9 cellular contexts compared by ENCODE assay signal in genomic region chr1:146039844-146040194, GRCh38. TPM values are rescaled to one million over a fixed set of nuclear protein-coding genes. Genes with fewer than 3 reads are reported as not detected.
DNase-seq lines count a peak whose midpoint lies in the region; ATAC-seq, FAIRE-seq and TF ChIP-seq lines count a peak whose summit lies in the region.
"Had no signal": no experiment of that assay in that cellular context is flagged by ENCODE, and none has a peak within 500 bp of the region (broad histone marks: within the 10 kb centered on the region; RNA-seq: fewer than 3 reads in every experiment).

No MANE protein-coding gene starts in this region.

- H3K9ac ChIP-seq in K562 (ENCODE audit: insufficient read depth in 1 of 2, low read depth in 2 of 2, low read length in 2 of 2): peak overlapping the region; percentile 70 to 95; a peak in 3 of 4 replicates

- FAIRE-seq in K562 (lab: Jason Lieb, UNC): no peak
- FAIRE-seq: colon had no signal

- intact Hi-C loops in K562 (cut with micrococcal nuclease): no loop called here
- intact Hi-C loops in activated T-helper 2 cell treated with anti-CD3 and anti-CD28 coated beads, Interferon-gamma antibody, Interleukin-2, Interleukin-4, amounts not matched to agents 10 μg/mL and 5 μg/mL and 100 μg/mL, durations not matched to agents 14 hours and 24 hours and 36 hours (cut with micrococcal nuclease): loop anchor here (2.0 kb wide), 1 partner anchor 75 kb away; the partner anchor contains the start of genes ANKRD34A and POLR3GL

- H3K27me3 ChIP-seq in BE2C (no peaks in the 10 kb centered on the region), MG63 (no peaks in the 10 kb centered on the region), K562 (ENCODE audit: control insufficient read depth in 2 of 2, insufficient read depth in 2 of 2, low read length in 2 of 2) (no peaks in the 10 kb centered on the region)

- H3K27ac Mint-ChIP-seq in neural crest cell (ENCODE audit: unreplicated experiment): no peak overlapping the region
- H3K27ac Mint-ChIP-seq in activated T-helper 2 cell treated with anti-CD3 and anti-CD28 coated beads, Interferon-gamma antibody, Interleukin-2, Interleukin-4, amounts not matched to agents 10 μg/mL and 5 μg/mL and 100 μg/mL, durations not matched to agents 14 hours and 24 hours and 36 hours: no peak overlapping the region

- H3K4me3 ChIP-seq in BE2C (ENCODE audit: low read depth, low read length): peak overlapping the region; percentile 93; the same call in 1 of the 2 replicates
- H3K4me3 ChIP-seq in MG63: peak overlapping the region; percentile 88
- H3K4me3 ChIP-seq in K562: peak overlapping the region; percentile 78

- H2AFZ ChIP-seq in K562 (ENCODE audit: low read depth, low read length): peak overlapping the region; percentile 86

- peak overlapping the region; percentile 99 for H3K4me2 ChIP-seq in K562 (ENCODE audit: insufficient read depth, low read length)

- H3K9me3 Mint-ChIP-seq in neural crest cell: peaks cover 12% of the 10 kb centered on the region
- H3K9me3 Mint-ChIP-seq in activated T-helper 2 cell treated with anti-CD3 and anti-CD28 coated beads, Interferon-gamma antibody, Interleukin-2, Interleukin-4, amounts not matched to agents 10 μg/mL and 5 μg/mL and 100 μg/mL, durations not matched to agents 14 hours and 24 hours and 36 hours: no peaks in the 10 kb centered on the region

- H4K20me1 ChIP-seq in K562 (replicated peaks; ENCODE audit: control insufficient read depth, insufficient read depth, low read length): no peaks in the 10 kb centered on the region

- DNase-seq in BE2C: no peak
- DNase-seq in MG63: no peak
- DNase-seq in K562 (ENCODE audit: extremely low read depth in 1 of 4, low spot score in 3 of 4): peak in 1 of 4 experiments; percentile 25
- DNase-seq in neural crest cell (ENCODE audit: low read depth, low spot score): no peak
- DNase-seq in NCI-H524 treated with DMSO at 0.1 percent for 48 hours (lab: John Stamatoyannopoulos, UW): no peak
- no peak for DNase-seq in activated T-helper 2 cell treated with anti-CD3 and anti-CD28 coated beads, Interferon-gamma antibody, Interleukin-2, Interleukin-4, amounts not matched to agents 10 μg/mL and 5 μg/mL and 100 μg/mL, durations not matched to agents 14 hours and 24 hours and 36 hours (ENCODE audit: low spot score)
- no peak for DNase-seq in GM10266 (ENCODE audit: extremely low spot score)

- no TSS peak for BruUV-seq in K562 (replicated peaks; lab: Mats Ljungman, UMichigan)

- H3K27me3 Mint-ChIP-seq in neural crest cell (ENCODE audit: low read depth): peaks cover 40% of the 10 kb centered on the region
- H3K27me3 Mint-ChIP-seq in activated T-helper 2 cell treated with anti-CD3 and anti-CD28 coated beads, Interferon-gamma antibody, Interleukin-2, Interleukin-4, amounts not matched to agents 10 μg/mL and 5 μg/mL and 100 μg/mL, durations not matched to agents 14 hours and 24 hours and 36 hours (ENCODE audit: low read depth): peaks cover 7% of the 10 kb centered on the region

- in situ Hi-C loops in K562 (cut with MboI): loop anchor here (25.0 kb wide), 2 partner anchors 272 to 703 kb away; no protein-coding TSS in a partner anchor

- peaks cover 17% of the 10 kb centered on the region for H3K36me3 Mint-ChIP-seq in neural crest cell (ENCODE audit: low read depth)
- no peaks in the 10 kb centered on the region for H3K36me3 Mint-ChIP-seq in activated T-helper 2 cell treated with anti-CD3 and anti-CD28 coated beads, Interferon-gamma antibody, Interleukin-2, Interleukin-4, amounts not matched to agents 10 μg/mL and 5 μg/mL and 100 μg/mL, durations not matched to agents 14 hours and 24 hours and 36 hours (ENCODE audit: low read depth)

- H3K9me1 ChIP-seq in K562 (ENCODE audit: control insufficient read depth, insufficient read depth, low read length): no peaks in the 10 kb centered on the region

- peaks cover 40% of the 10 kb centered on the region for H3K4me1 Mint-ChIP-seq in neural crest cell
- H3K4me1 Mint-ChIP-seq in activated T-helper 2 cell treated with anti-CD3 and anti-CD28 coated beads, Interferon-gamma antibody, Interleukin-2, Interleukin-4, amounts not matched to agents 10 μg/mL and 5 μg/mL and 100 μg/mL, durations not matched to agents 14 hours and 24 hours and 36 hours (ENCODE audit: low read depth): peaks cover 35% of the 10 kb centered on the region

- H3K27ac ChIP-seq in K562 (ENCODE audit: extremely low read depth, low read depth, low read length): peak overlapping the region; percentile 96; the same call in 1 of the 3 replicates

- TF ChIP-seq CTCF in BE2C (IDR thresholded peaks at IDR 0.05; ENCODE audit: low read depth, low read length) (no peak), K562 (IDR thresholded peaks at IDR 0.05 in 2 of 3, conservative IDR thresholded peaks at IDR 0.05 in 1 of 3; ENCODE audit: insufficient read depth in 2 of 3, low read depth in 1 of 3, low read length in 3 of 3) (no peak), neural crest cell (conservative IDR thresholded peaks at IDR 0.05) (no peak), GM10266 (IDR thresholded peaks at IDR 0.05; ENCODE audit: control insufficient read depth, insufficient read depth, low read depth, missing control alignments) (no peak)

- no peak for TF ChIP-seq EP300 in K562 (IDR thresholded peaks at IDR 0.05; ENCODE audit: low read length)

- POLR2A ChIA-PET in K562 (lab: Yijun Ruan, JAX): interaction anchor here (0.9 to 7.7 kb wide), 8 partner anchors 9 to 82 kb away, joined by 3 to 183 read pairs (median 4); partner anchors contain the start of genes HJV and LIX1L

- H3K4me1 ChIP-seq in BE2C: no peaks in the 10 kb centered on the region
- H3K4me1 ChIP-seq in K562 (replicated peaks in 1 of 2; ENCODE audit: control insufficient read depth in 2 of 2, insufficient read depth in 2 of 2, low read length in 2 of 2): peaks cover 1 to 3% of the 10 kb centered on the region in 2 experiments; a peak in 3 of 5 replicates

- peak overlapping the region; percentile 99 for H3K4me3 Mint-ChIP-seq in neural crest cell
- no peak overlapping the region for H3K4me3 Mint-ChIP-seq in activated T-helper 2 cell treated with anti-CD3 and anti-CD28 coated beads, Interferon-gamma antibody, Interleukin-2, Interleukin-4, amounts not matched to agents 10 μg/mL and 5 μg/mL and 100 μg/mL, durations not matched to agents 14 hours and 24 hours and 36 hours (ENCODE audit: low read depth)

- H3K9me3 ChIP-seq in BE2C: no peaks in the 10 kb centered on the region
- H3K9me3 ChIP-seq in MG63: no peaks in the 10 kb centered on the region
- no peaks in the 10 kb centered on the region for H3K9me3 ChIP-seq in K562 (replicated peaks; ENCODE audit: control insufficient read depth, insufficient read depth, low read depth, low read length)

- CTCF ChIA-PET in K562 (lab: Yijun Ruan, JAX; ENCODE audit: low intra/inter-chr PET ratio): no interaction called here

- WGBS in K562 (ENCODE audit: insufficient coverage, low coverage, missing lambda C conversion rate): 31% methylated on average over 9 of the region's 9 CpGs

- TF ChIP-seq POLR2A in K562 (conservative IDR thresholded peaks at IDR 0.05): no peak

- TF ChIP-seq RAD21 in K562 (CRISPR knock-in tag; conservative IDR thresholded peaks at IDR 0.05 in 1 of 2, IDR thresholded peaks at IDR 0.05 in 1 of 2): no peak

- H3K79me2 ChIP-seq in K562 (ENCODE audit: control insufficient read depth, insufficient read depth, low read length): no peaks in the 10 kb centered on the region

- H3K36me3 ChIP-seq in BE2C: no peaks in the 10 kb centered on the region
- no peaks in the 10 kb centered on the region for H3K36me3 ChIP-seq in MG63
- H3K36me3 ChIP-seq in K562 (ENCODE audit: control insufficient read depth, insufficient read depth, low read length): no peaks in the 10 kb centered on the region

- ATAC-seq in K562 (no peak), GM18909 (IDR thresholded peaks at IDR 0.05; ENCODE audit: poor library complexity, unreplicated experiment) (no peak)

RNA-seq across cellular contexts. Expression of gene HJV, which starts 18.3 kb away (rescaled TPM):
- polyA plus RNA-seq in BE2C (2012; ENCODE audit: insufficient read depth, insufficient read length, low read depth): not detected
- not detected in 2 replicates for total RNA-seq in MG63 (2014; rRNA removed; shearing (Covaris generic); ENCODE audit: low replicate concordance)
- 6.4 and 7.7 TPM in 2 replicates for total RNA-seq in K562 (2011; cell fraction: chromatin; rRNA removed; ENCODE audit: low replicate concordance)
- 5.4 and 7.8 TPM in 2 replicates for total RNA-seq in K562 (2011; cell fraction: nucleolus; rRNA removed)
- total RNA-seq in K562 (2011; cell fraction: nucleoplasm; rRNA removed): 6.4 and 6.9 TPM in 2 replicates
- total RNA-seq in K562 (2014; rRNA removed) (1.1 and 2.5 TPM in 2 replicates), K562 (2014; rRNA removed; fragmentation: Illumina TruSeq; extraction: Trizol) (2.1 and 3.3 TPM in 2 replicates), K562 (2015; rRNA removed; fragmentation: Illumina TruSeq; extraction: Trizol) (1.9 and 2.9 TPM in 2 replicates), K562 (2021) (2.1 and 2.9 TPM in 2 replicates), neural crest cell (not detected in 2 replicates)
- polyA plus RNA-seq in K562 (2011; rRNA removed) (3.2 and 6.6 TPM in 2 replicates), K562 (2014; fragmentation: Illumina TruSeq; extraction: Trizol) (2.7 and 3.0 TPM in 2 replicates), K562 (2014; fragmentation: Nextera tagmentation; extraction: Ambion mirVana) (1 to 10 TPM; 1.0 to 1.3 TPM), K562 (2014; rRNA removed) (2.4 and 5.5 TPM in 2 replicates)
- polyA plus RNA-seq in K562 (2011; cell fraction: cytosol; rRNA removed): 3.0 and 4.6 TPM in 2 replicates
- polyA plus RNA-seq in K562 (2011; cell fraction: nucleus; rRNA removed): 3.7 and 5.5 TPM in 2 replicates
- 2.9 and 4.8 TPM in 2 replicates for polyA plus RNA-seq in K562 (2012)
- polyA minus RNA-seq in K562 (2011; rRNA and poly(A)+ RNA removed): 4.3 and 4.5 TPM in 2 replicates
- polyA minus RNA-seq in K562 (2011; cell fraction: cytosol; rRNA and poly(A)+ RNA removed): 0.73 and 2.8 TPM in 2 replicates
- polyA minus RNA-seq in K562 (2011; cell fraction: nucleus; rRNA and poly(A)+ RNA removed): 2.3 and 2.7 TPM in 2 replicates
- not detected in 2 replicates for total RNA-seq in activated T-helper 2 cell treated with anti-CD3 and anti-CD28 coated beads, Interferon-gamma antibody, Interleukin-2, Interleukin-4, amounts not matched to agents 10 μg/mL and 5 μg/mL and 100 μg/mL, durations not matched to agents 14 hours and 24 hours and 36 hours

RNA-seq across cellular contexts. Expression of gene TXNIP, which starts 43.4 kb away (rescaled TPM):
- polyA plus RNA-seq in BE2C (2012; ENCODE audit: insufficient read depth, insufficient read length, low read depth): 13.2 TPM
- 20.4 and 20.6 TPM in 2 replicates for total RNA-seq in MG63 (2014; rRNA removed; shearing (Covaris generic); ENCODE audit: low replicate concordance)
- 1,167 and 1,393 TPM in 2 replicates for total RNA-seq in K562 (2011; cell fraction: chromatin; rRNA removed; ENCODE audit: low replicate concordance)
- 716 and 782 TPM in 2 replicates for total RNA-seq in K562 (2011; cell fraction: nucleolus; rRNA removed)
- total RNA-seq in K562 (2011; cell fraction: nucleoplasm; rRNA removed): 756 and 864 TPM in 2 replicates
- total RNA-seq in K562 (2014; rRNA removed) (202 and 226 TPM in 2 replicates), K562 (2014; rRNA removed; fragmentation: Illumina TruSeq; extraction: Trizol) (278 and 307 TPM in 2 replicates), K562 (2015; rRNA removed; fragmentation: Illumina TruSeq; extraction: Trizol) (217 and 235 TPM in 2 replicates), K562 (2021) (257 and 263 TPM in 2 replicates), neural crest cell (83.5 and 90.8 TPM in 2 replicates)
- polyA plus RNA-seq in K562 (2011; rRNA removed) (499 and 553 TPM in 2 replicates), K562 (2014; fragmentation: Illumina TruSeq; extraction: Trizol) (253 and 295 TPM in 2 replicates), K562 (2014; fragmentation: Nextera tagmentation; extraction: Ambion mirVana) (100 to 1,000 TPM; 120 to 237 TPM), K562 (2014; rRNA removed) (249 and 259 TPM in 2 replicates)
- 244 and 270 TPM in 2 replicates for polyA plus RNA-seq in K562 (2011; cell fraction: cytosol; rRNA removed)
- polyA plus RNA-seq in K562 (2011; cell fraction: nucleus; rRNA removed): 1,140 and 1,617 TPM in 2 replicates
- 256 and 452 TPM in 2 replicates for polyA plus RNA-seq in K562 (2012)
- 595 and 605 TPM in 2 replicates for polyA minus RNA-seq in K562 (2011; rRNA and poly(A)+ RNA removed)
- polyA minus RNA-seq in K562 (2011; cell fraction: cytosol; rRNA and poly(A)+ RNA removed): 116 and 223 TPM in 2 replicates
- polyA minus RNA-seq in K562 (2011; cell fraction: nucleus; rRNA and poly(A)+ RNA removed): 667 and 1,436 TPM in 2 replicates
- total RNA-seq in activated T-helper 2 cell treated with anti-CD3 and anti-CD28 coated beads, Interferon-gamma antibody, Interleukin-2, Interleukin-4, amounts not matched to agents 10 μg/mL and 5 μg/mL and 100 μg/mL, durations not matched to agents 14 hours and 24 hours and 36 hours: 37.8 and 39.1 TPM in 2 replicates
